Comparison of ENCODE assay signal across 9 cellular contexts in the genomic region with DNA sequence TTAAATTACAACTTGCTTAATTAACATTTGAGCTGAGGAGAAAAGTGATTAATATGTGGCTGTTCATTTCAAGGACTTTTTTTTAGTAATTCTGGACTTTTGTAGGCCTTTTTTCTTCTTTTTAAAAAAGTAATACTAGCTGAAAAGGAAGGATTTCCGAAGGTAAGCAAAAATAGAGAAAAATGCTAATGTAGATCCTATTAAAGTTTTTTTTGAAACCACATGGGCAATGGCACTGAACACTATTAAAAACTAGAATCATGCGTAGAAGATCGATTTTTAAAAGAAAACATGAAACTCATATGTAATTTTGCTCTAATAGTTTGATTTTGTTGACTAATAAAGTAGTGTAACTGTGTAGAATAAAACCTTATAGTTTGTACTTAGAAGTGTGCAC. TPM values are rescaled to one million over a fixed set of nuclear protein-coding genes. Genes with fewer than 3 reads are reported as not detected.
DNase-seq lines count a peak whose midpoint lies in the region; ATAC-seq and TF ChIP-seq lines count a peak whose summit lies in the region.
"Had no signal": no experiment of that assay in that cellular context is flagged by ENCODE, and none has a peak within 500 bp of the region (broad histone marks: within the 10 kb centered on the region; RNA-seq: fewer than 3 reads in every experiment).

No MANE protein-coding gene starts in this region.

- no peak for TF ChIP-seq POLR2A in esophagus squamous epithelium (IDR thresholded peaks at IDR 0.05)

- H3K9me3 ChIP-seq in OCI-LY3 (ENCODE audit: insufficient read depth, low read length) (no peaks in the 10 kb centered on the region), esophagus squamous epithelium (no peaks in the 10 kb centered on the region), skeletal muscle satellite cell (replicated peaks; ENCODE audit: low read length) (no peaks in the 10 kb centered on the region)

- TF ChIP-seq CTCF in OCI-LY3 (IDR thresholded peaks at IDR 0.05; ENCODE audit: low read depth, low read length) (no peak), esophagus squamous epithelium (IDR thresholded peaks at IDR 0.05) (no peak)

- H3K27me3 ChIP-seq in OCI-LY3 (ENCODE audit: low read depth, low read length) (no peaks in the 10 kb centered on the region), esophagus squamous epithelium (peaks cover 0 to 10% (median 0%) of the 10 kb centered on the region in 4 donors), skeletal muscle satellite cell (ENCODE audit: control insufficient read depth, insufficient read depth, low read length) (no peaks in the 10 kb centered on the region)

- peaks cover 71% of the 10 kb centered on the region for H3K79me2 ChIP-seq in OCI-LY3 (ENCODE audit: low read length)

- H3K36me3 ChIP-seq in OCI-LY3 (replicated peaks; ENCODE audit: low read depth, low read length), result peaks cover 9% of the 10 kb centered on the region
- no peaks in the 10 kb centered on the region for H3K36me3 ChIP-seq in esophagus squamous epithelium
- peaks cover 10% of the 10 kb centered on the region for H3K36me3 ChIP-seq in skeletal muscle satellite cell (ENCODE audit: insufficient read depth, low read length)

- CTCF ChIA-PET in activated CD4-positive, alpha-beta T cell treated with anti-CD3 and anti-CD28 coated beads, Interleukin-2, amount 10 ng/mL, durations not matched to agents 7 days and 5 days (lab: Charles Lee), result no interaction called here

- H3K36me3 Mint-ChIP-seq in activated CD4-positive, alpha-beta T cell treated with anti-CD3 and anti-CD28 coated beads, Interleukin-2, amount 10 ng/mL, durations not matched to agents 7 days and 5 days (ENCODE audit: low read depth), result peaks cover 5% of the 10 kb centered on the region

- no peak overlapping the region for H2AFZ ChIP-seq in OCI-LY3 (ENCODE audit: low read depth, low read length)

- POLR2A ChIA-PET in activated CD4-positive, alpha-beta T cell treated with anti-CD3 and anti-CD28 coated beads, Interleukin-2, amount 10 ng/mL, durations not matched to agents 7 days and 5 days (lab: Charles Lee), result no interaction called here

- peak overlapping the region; percentile 95 for H3K4me3 Mint-ChIP-seq in activated CD4-positive, alpha-beta T cell treated with anti-CD3 and anti-CD28 coated beads, Interleukin-2, amount 10 ng/mL, durations not matched to agents 7 days and 5 days

- ATAC-seq in GM19328 (IDR thresholded peaks at IDR 0.05; ENCODE audit: unreplicated experiment) (no peak), GM18519 (IDR thresholded peaks at IDR 0.05; ENCODE audit: low FRiP score, unreplicated experiment) (no peak)

- H3K9ac ChIP-seq in OCI-LY3 (ENCODE audit: low read length), result 0 out of 2 replicates have a peak overlapping the region, but pooled peaks have one; percentile 85
- peak overlapping the region; percentile 90 for H3K9ac ChIP-seq in skeletal muscle satellite cell (ENCODE audit: low read depth, low read length)

- H3K27ac Mint-ChIP-seq in activated CD4-positive, alpha-beta T cell treated with anti-CD3 and anti-CD28 coated beads, Interleukin-2, amount 10 ng/mL, durations not matched to agents 7 days and 5 days, result no peak overlapping the region

- H3K27ac ChIP-seq in OCI-LY3 (ENCODE audit: low read length) (no peak overlapping the region), esophagus squamous epithelium (peak overlapping the region in 3 of 4 donors; percentile 89 to 96 (median 90))

- peaks cover 15% of the 10 kb centered on the region; the same call in 1 of the 2 replicates for H4K20me1 ChIP-seq in OCI-LY3 (ENCODE audit: insufficient read depth, low read length)

- H3K4me2 ChIP-seq in OCI-LY3 (ENCODE audit: low read length) (peak overlapping the region; percentile 91), skeletal muscle satellite cell (ENCODE audit: low read length) (peak overlapping the region; percentile 86)

- H3K4me1 ChIP-seq in OCI-LY3 (ENCODE audit: low read length) (peaks cover 15% of the 10 kb centered on the region), esophagus squamous epithelium (peaks cover 0 to 41% (median 0%) of the 10 kb centered on the region in 3 donors), skeletal muscle satellite cell (ENCODE audit: control insufficient read depth, insufficient read depth, low read length) (peaks cover 43% of the 10 kb centered on the region)

- no peak for DNase-seq in activated CD4-positive, alpha-beta T cell treated with anti-CD3 and anti-CD28 coated beads, Interleukin-2, amount 10 ng/mL, durations not matched to agents 7 days and 5 days
- no peak for DNase-seq in activated CD4-positive, alpha-beta T cell treated with anti-CD3 and anti-CD28 coated beads, Interleukin-2, amount 50 U/mL, for 4 hours
- DNase-seq in esophagus squamous epithelium (lab: John Stamatoyannopoulos, UW), result no peak
- DNase-seq in effector CD8-positive, alpha-beta T cell (lab: John Stamatoyannopoulos, UW), result no peak
- DNase-seq: activated B cell treated with CpG ODN at 0.5 μM for 24 hours had no signal

- H3K4me1 Mint-ChIP-seq in activated CD4-positive, alpha-beta T cell treated with anti-CD3 and anti-CD28 coated beads, Interleukin-2, amount 10 ng/mL, durations not matched to agents 7 days and 5 days, result peaks cover 54% of the 10 kb centered on the region

- peak overlapping the region; percentile 87; the same call in 1 of the 2 replicates for H3K4me3 ChIP-seq in OCI-LY3 (ENCODE audit: low read length)
- peak overlapping the region in 3 of 4 donors; percentile 10 to 79 (median 62) for H3K4me3 ChIP-seq in esophagus squamous epithelium
- H3K4me3 ChIP-seq in skeletal muscle satellite cell (ENCODE audit: low read length), result peak overlapping the region; percentile 87

- 79 to 81% methylated on average over 3 of the region's 3 CpGs for whole genome bisulfite sequencing in esophagus squamous epithelium, 2 donors

- no peaks in the 10 kb centered on the region for H3K9me3 Mint-ChIP-seq in activated CD4-positive, alpha-beta T cell treated with anti-CD3 and anti-CD28 coated beads, Interleukin-2, amount 10 ng/mL, durations not matched to agents 7 days and 5 days
- H3K9me3 Mint-ChIP-seq: activated B cell treated with CpG ODN at 0.5 μM for 24 hours had no signal

- no peaks in the 10 kb centered on the region for H3K27me3 Mint-ChIP-seq in activated CD4-positive, alpha-beta T cell treated with anti-CD3 and anti-CD28 coated beads, Interleukin-2, amount 10 ng/mL, durations not matched to agents 7 days and 5 days
- H3K27me3 Mint-ChIP-seq: activated B cell treated with CpG ODN at 0.5 μM for 24 hours had no signal

- intact Hi-C loops in esophagus squamous epithelium (cut with DNase I), result no loop called here

RNA-seq across cellular contexts. Expression of a gene that starts 2.4 kb away (rescaled TPM):
- total RNA-seq in activated CD4-positive, alpha-beta T cell treated with anti-CD3 and anti-CD28 coated beads, Interleukin-2, amount 10 ng/mL, durations not matched to agents 7 days and 5 days, result 1 to 10 TPM; 7.7 to 8.0 TPM
- 1 to 10 TPM in 3 of 4 donors, under 1 TPM in 1; 0.38 to 6.7 (median 1.5) TPM for total RNA-seq in esophagus squamous epithelium
- total RNA-seq in skeletal muscle satellite cell (2012; rRNA removed), result 18.1 and 20.0 TPM in 2 replicates

RNA-seq across cellular contexts. Expression of a gene that starts 47.6 kb away (rescaled TPM):
- total RNA-seq in activated CD4-positive, alpha-beta T cell treated with anti-CD3 and anti-CD28 coated beads, Interleukin-2, amount 10 ng/mL, durations not matched to agents 7 days and 5 days, result 1 to 10 TPM; 3.5 to 3.8 TPM
- 10 to 100 TPM in 1 of 4 donors, 1 to 10 TPM in 3; 1.5 to 17.2 (median 5.9) TPM for total RNA-seq in esophagus squamous epithelium
- total RNA-seq in skeletal muscle satellite cell (2012; rRNA removed), result 32.8 and 36.0 TPM in 2 replicates
